17 cellular contexts compared by ENCODE assay signal in the genomic region with DNA sequence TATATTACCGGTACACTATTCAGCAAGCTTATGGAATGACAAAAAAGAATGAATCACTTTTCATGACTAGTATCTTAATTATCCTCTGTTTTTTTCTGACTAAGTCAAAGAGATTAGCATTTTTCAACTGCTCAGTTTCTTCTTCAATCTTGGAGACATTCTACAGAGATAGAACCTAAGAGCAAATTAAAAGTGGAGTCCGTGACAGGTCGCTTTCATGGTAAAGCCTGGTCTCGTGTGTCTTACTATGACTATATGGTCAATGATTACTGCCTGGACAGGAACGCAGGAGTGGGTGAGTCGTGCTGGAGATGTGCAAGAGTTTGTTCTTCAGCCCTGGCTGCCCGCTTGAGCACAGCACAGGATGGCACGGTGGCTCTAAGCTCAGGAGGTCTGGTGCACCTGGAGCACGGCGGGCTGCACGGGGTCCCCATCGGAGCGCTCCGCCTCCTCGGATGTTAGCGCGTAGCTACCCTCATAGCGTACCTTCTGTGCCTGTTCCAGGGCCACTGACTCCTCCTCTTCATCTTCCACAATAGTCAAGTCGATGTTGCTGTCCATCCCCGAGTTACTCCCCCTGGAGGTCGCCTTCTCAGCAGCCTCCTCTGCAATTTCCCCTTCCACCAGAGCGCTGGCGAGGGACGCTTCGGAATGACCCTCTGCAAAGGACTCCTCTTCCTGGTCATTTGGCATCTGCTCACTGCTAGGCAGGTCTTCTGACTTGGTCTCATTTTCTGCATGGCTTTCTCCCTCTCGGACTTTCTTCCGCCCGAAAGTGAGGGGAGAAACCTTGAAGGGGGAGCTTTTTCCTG. TPM values are rescaled to one million over a fixed set of nuclear protein-coding genes. Genes with fewer than 3 reads are reported as not detected.
A peak's percentile ranks its signal among the peaks of the same experiment; 100 is the strongest.
DNase-seq lines count a peak whose midpoint lies in the region; ATAC-seq and TF ChIP-seq lines count a peak whose summit lies in the region.
"Had no signal": no experiment of that assay in that cellular context is flagged by ENCODE, and none has a peak within 500 bp of the region (broad histone marks: within the 10 kb centered on the region; RNA-seq: fewer than 3 reads in every experiment).

No MANE protein-coding gene starts in this region.

- H3K4me3 ChIP-seq in right atrium auricular region: peak overlapping the region; percentile 16 to 32
- H3K4me3 ChIP-seq: ovary, transverse colon had no signal

- peak; percentile 28 for DNase-seq in A172 (ENCODE audit: low spot score)
- peak; percentile 49 for DNase-seq in HK-2 (ENCODE audit: unreplicated experiment)
- peak; percentile 68 for DNase-seq in amniotic epithelial cell (ENCODE audit: low read depth)
- DNase-seq in right atrium auricular region (ENCODE audit: low spot score): no peak
- no peak for DNase-seq in NCI-H2196 (lab: John Stamatoyannopoulos, UW; ENCODE audit: unreplicated experiment)
- no peak for DNase-seq in effector memory CD8-positive, alpha-beta T cell
- DNase-seq in SHP77 (lab: John Stamatoyannopoulos, UW): no peak
- no peak for DNase-seq in caudate nucleus (lab: John Stamatoyannopoulos, UW)
- DNase-seq: activated gamma-delta T cell; central memory CD4-positive, alpha-beta T cell; NCI-H510A treated with DMSO at 0.1 percent for 48 hours; ovary; transverse colon had no signal

- H3K4me1 ChIP-seq in right atrium auricular region: peaks cover 0 to 68% of the 10 kb centered on the region in 2 donors

- peak in 1 of 2 donors; percentile 47 for TF ChIP-seq CTCF in right atrium auricular region (IDR thresholded peaks at IDR 0.05)

- H3K9me3 Mint-ChIP-seq in effector memory CD8-positive, alpha-beta T cell: no peaks in the 10 kb centered on the region
- H3K9me3 Mint-ChIP-seq: T-helper 2 cell treated with Interferon-gamma antibody and Interleukin-4, amounts not matched to agents 5 μg/mL and 100 μg/mL, for 36 hours had no signal

- H3K27me3 Mint-ChIP-seq in effector memory CD8-positive, alpha-beta T cell: peaks cover 20 to 54% of the 10 kb centered on the region in 2 donors

- no peaks in the 10 kb centered on the region for H3K27me3 ChIP-seq in right atrium auricular region
- H3K27me3 ChIP-seq: ovary, transverse colon had no signal

- H3K4me1 Mint-ChIP-seq in effector memory CD8-positive, alpha-beta T cell (ENCODE audit: low read depth in 2 of 2): no peaks in the 10 kb centered on the region

- H3K36me3 Mint-ChIP-seq in effector memory CD8-positive, alpha-beta T cell (ENCODE audit: insufficient read depth): no peaks in the 10 kb centered on the region

- H3K27ac Mint-ChIP-seq in effector memory CD8-positive, alpha-beta T cell: no peak overlapping the region
- H3K27ac Mint-ChIP-seq: T-helper 2 cell treated with Interferon-gamma antibody and Interleukin-4, amounts not matched to agents 5 μg/mL and 100 μg/mL, for 36 hours had no signal

- no peak overlapping the region for H3K4me3 Mint-ChIP-seq in effector memory CD8-positive, alpha-beta T cell
- H3K4me3 Mint-ChIP-seq: T-helper 2 cell treated with Interferon-gamma antibody and Interleukin-4, amounts not matched to agents 5 μg/mL and 100 μg/mL, for 36 hours had no signal

- H3K36me3 ChIP-seq in right atrium auricular region: peaks cover 29% of the 10 kb centered on the region
- H3K36me3 ChIP-seq: ovary, transverse colon had no signal

- H3K27ac ChIP-seq in right atrium auricular region (peak overlapping the region; percentile 79 to 93), caudate nucleus (ENCODE audit: low read depth, low read length) (no peak overlapping the region)
- H3K27ac ChIP-seq: epithelial cell of prostate, ovary, transverse colon had no signal

- no peak for ATAC-seq in effector memory CD8-positive, alpha-beta T cell (replicated peaks)

- no peaks in the 10 kb centered on the region for H3K9me3 ChIP-seq in right atrium auricular region
- H3K9me3 ChIP-seq: ovary, transverse colon had no signal

RNA-seq across cellular contexts. Expression of a gene that starts 11.1 kb away (rescaled TPM):
- 136 and 177 TPM in 2 replicates for total RNA-seq in A172 (2014; rRNA removed; shearing (Covaris generic))
- 100 to 1,000 TPM; 118 to 263 TPM for total RNA-seq in right atrium auricular region
- total RNA-seq: activated CD8-positive, alpha-beta memory T cell treated with anti-CD3 and anti-CD28 coated beads for 36 hours; RPMI7951 had no signal

Comparison
In these comparisons a context has a peak if more than half of its experiments do, and no peak if none do; other contexts are left out.
1. DNase-seq: peak in A172 (single experiment), HK-2 (single experiment) and amniotic epithelial cell (single experiment); none in right atrium auricular region (single experiment), NCI-H2196 (single experiment), effector memory CD8-positive, alpha-beta T cell (0 of 3), SHP77 (0 of 2) and caudate nucleus (0 of 61).